12 cellular contexts compared by ENCODE assay signal in genomic region chr1:173603056-173603591, GRCh38. TPM values are rescaled to one million over a fixed set of nuclear protein-coding genes. Genes with fewer than 3 reads are reported as not detected.
DNase-seq lines count a peak whose midpoint lies in the region; ATAC-seq, FAIRE-seq and TF ChIP-seq lines count a peak whose summit lies in the region.
"Had no signal": no experiment of that assay in that cellular context is flagged by ENCODE, and none has a peak within 500 bp of the region (broad histone marks: within the 10 kb centered on the region; RNA-seq: fewer than 3 reads in every experiment).

TSS of gene SLC9C2 (minus strand) at chr1:173603072. CDS start at chr1:173601776, 1,296 bp downstream.

- H4K91ac ChIP-seq in mesenchymal stem cell (ENCODE audit: low read length): no peak within 1 kb of the TSS

- H3K4me2 ChIP-seq in A549 (no peak within 1 kb of the TSS), mesenchymal stem cell (ENCODE audit: low read length, poor library complexity, severe bottlenecking) (no peak within 1 kb of the TSS)

- H3K27ac ChIP-seq in A549 (no peak within 1 kb of the TSS), esophagus muscularis mucosa (replicated peaks in 1 of 4) (no peak within 1 kb of the TSS), mesenchymal stem cell (ENCODE audit: low read length, poor library complexity, severe bottlenecking) (no peak within 1 kb of the TSS)
- H3K27ac ChIP-seq: GM23248 had no signal

- H3K27me3 ChIP-seq in esophagus muscularis mucosa: no peaks in the 10 kb centered on the region
- no peaks in the 10 kb centered on the region for H3K27me3 ChIP-seq in mesenchymal stem cell (ENCODE audit: control insufficient read depth in 1 of 2, insufficient read depth in 1 of 2, low read length in 2 of 2)

- 58% methylated on average over 5 of the region's 5 CpGs for WGBS in A549 (ENCODE audit: missing lambda C conversion rate)
- 64% methylated on average over 5 of the region's 5 CpGs for WGBS in esophagus muscularis mucosa
- WGBS in mesenchymal stem cell: 56% methylated on average over 4 of the region's 5 CpGs

- no peaks in the 10 kb centered on the region for H3K9me3 ChIP-seq in A549
- no peaks in the 10 kb centered on the region for H3K9me3 ChIP-seq in esophagus muscularis mucosa
- no peaks in the 10 kb centered on the region for H3K9me3 ChIP-seq in mesenchymal stem cell (ENCODE audit: control insufficient read depth, low read length)

- no peaks in the 10 kb centered on the region for H3K79me1 ChIP-seq in mesenchymal stem cell (replicated peaks; ENCODE audit: low read length, poor library complexity, severe bottlenecking)

- H4K8ac ChIP-seq in mesenchymal stem cell (ENCODE audit: low read length): no peak within 1 kb of the TSS

- H3K4me1 ChIP-seq in A549 (no peaks in the 10 kb centered on the region), esophagus muscularis mucosa (no peaks in the 10 kb centered on the region), mesenchymal stem cell (ENCODE audit: control insufficient read depth, insufficient read depth, low read depth, low read length) (no peaks in the 10 kb centered on the region)

- POLR2A ChIA-PET in A549 (lab: Yijun Ruan, JAX): no interaction called here

- TF ChIP-seq EP300 in A549 (IDR thresholded peaks at IDR 0.05): no peak
- TF ChIP-seq EP300 in esophagus muscularis mucosa (IDR thresholded peaks at IDR 0.05): no peak

- no peak within 1 kb of the TSS for H2BK120ac ChIP-seq in mesenchymal stem cell (ENCODE audit: low read depth, low read length)

- no peak within 1 kb of the TSS for H3K23ac ChIP-seq in mesenchymal stem cell (ENCODE audit: low read length in 2 of 2)

- ATAC-seq in A549 (no peak), GM18870 (IDR thresholded peaks at IDR 0.05; ENCODE audit: unreplicated experiment) (no peak), GM21381 (IDR thresholded peaks at IDR 0.05; ENCODE audit: unreplicated experiment) (no peak), GM19351 (IDR thresholded peaks at IDR 0.05; ENCODE audit: unreplicated experiment) (no peak)

- no peak within 1 kb of the TSS for H3K14ac ChIP-seq in mesenchymal stem cell (ENCODE audit: low read length in 2 of 2)

- H3K4me3 ChIP-seq in A549 (no peak within 1 kb of the TSS), esophagus muscularis mucosa (peak within 1 kb of the TSS in 3 of 4 donors; percentile 9 to 25 (median 10)), mesenchymal stem cell (ENCODE audit: insufficient read depth in 1 of 2, low read depth in 1 of 2, low read length in 2 of 2) (peak within 1 kb of the TSS in 1 of 2 experiments; percentile 65)
- H3K4me3 ChIP-seq: GM23248 had no signal

- DNase-seq in A549 (ENCODE audit: low read depth in 1 of 2, low spot score in 1 of 2) (no peak), NCI-H226 (peak; percentile 83), esophagus muscularis mucosa (ENCODE audit: extremely low spot score) (no peak), mesenchymal stem cell (peak; percentile 15)
- DNase-seq in stimulated activated CD4-positive, alpha-beta T cell treated with anti-CD3 and anti-CD28 coated beads, Interleukin-4, amount 100 ng/mL, for 1 hour: no peak
- DNase-seq: activated CD4-positive, alpha-beta memory T cell treated with anti-CD3 and anti-CD28 coated beads for 36 hours; GM23248 had no signal

- intact Hi-C loops in esophagus muscularis mucosa (cut with DNase I): no loop called here

- peak within 1 kb of the TSS; percentile 56 for H2AFZ ChIP-seq in mesenchymal stem cell (ENCODE audit: low read depth, low read length)
- H2AFZ ChIP-seq: GM23248 had no signal

- no peak for FAIRE-seq in A549 (lab: Jason Lieb, UNC)
- FAIRE-seq: A204.1 had no signal

- TF ChIP-seq RAD21 in A549 (conservative IDR thresholded peaks at IDR 0.05 in 1 of 2, IDR thresholded peaks at IDR 0.05 in 1 of 2): no peak

- H3K4ac ChIP-seq in mesenchymal stem cell (ENCODE audit: low read depth in 1 of 2, low read length in 2 of 2): no peak within 1 kb of the TSS

- H3K36me3 ChIP-seq in esophagus muscularis mucosa: no peaks in the 10 kb centered on the region
- no peaks in the 10 kb centered on the region for H3K36me3 ChIP-seq in mesenchymal stem cell (ENCODE audit: control insufficient read depth in 1 of 2, insufficient read depth in 2 of 2, low read depth in 1 of 2, low read length in 2 of 2)

- H2BK5ac ChIP-seq in mesenchymal stem cell (ENCODE audit: low read depth, low read length, poor library complexity, severe bottlenecking): no peak within 1 kb of the TSS

- peak within 1 kb of the TSS; percentile 72 for H3K9ac ChIP-seq in mesenchymal stem cell (ENCODE audit: low read length)
- H3K9ac ChIP-seq: GM23248 had no signal

- no peak within 1 kb of the TSS for H2BK15ac ChIP-seq in mesenchymal stem cell (ENCODE audit: low read depth, poor library complexity, severe bottlenecking)

- H2BK12ac ChIP-seq in mesenchymal stem cell (ENCODE audit: low read length in 2 of 2): no peak within 1 kb of the TSS

- no peak within 1 kb of the TSS for H3K18ac ChIP-seq in mesenchymal stem cell (ENCODE audit: low read depth in 1 of 2, low read length in 2 of 2)

- TF ChIP-seq CTCF in A549 (IDR thresholded peaks at IDR 0.05): no peak
- no peak for TF ChIP-seq CTCF in esophagus muscularis mucosa (IDR thresholded peaks at IDR 0.05)

- CTCF ChIA-PET in A549 (lab: Yijun Ruan, JAX): no interaction called here

- H2AK5ac ChIP-seq in mesenchymal stem cell (ENCODE audit: low read length, severe bottlenecking): no peak within 1 kb of the TSS

- no peak for TF ChIP-seq POLR2A in A549 (IDR thresholded peaks at IDR 0.05; ENCODE audit: low read length)
- TF ChIP-seq POLR2A in esophagus muscularis mucosa (IDR thresholded peaks at IDR 0.05; ENCODE audit: low read depth): no peak

TF ChIP-seq in A549, 52 proteins besides CTCF, POLR2A, EP300 and RAD21:
- TF ChIP-seq CHD2 (IDR thresholded peaks at IDR 0.05; ENCODE audit: low read length, partially characterized antibody): no peak
- TF ChIP-seq, protein P1, sequence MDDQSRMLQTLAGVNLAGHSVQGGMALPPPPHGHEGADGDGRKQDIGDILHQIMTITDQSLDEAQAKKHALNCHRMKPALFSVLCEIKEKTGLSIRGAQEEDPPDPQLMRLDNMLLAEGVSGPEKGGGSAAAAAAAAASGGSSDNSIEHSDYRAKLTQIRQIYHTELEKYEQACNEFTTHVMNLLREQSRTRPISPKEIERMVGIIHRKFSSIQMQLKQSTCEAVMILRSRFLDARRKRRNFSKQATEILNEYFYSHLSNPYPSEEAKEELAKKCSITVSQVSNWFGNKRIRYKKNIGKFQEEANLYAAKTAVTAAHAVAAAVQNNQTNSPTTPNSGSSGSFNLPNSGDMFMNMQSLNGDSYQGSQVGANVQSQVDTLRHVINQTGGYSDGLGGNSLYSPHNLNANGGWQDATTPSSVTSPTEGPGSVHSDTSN (IDR thresholded peaks at IDR 0.05): no peak
- peak; percentile 82 for TF ChIP-seq MAFK (IDR thresholded peaks at IDR 0.05; ENCODE audit: partially characterized antibody)
- TF ChIP-seq KDM1A (IDR thresholded peaks at IDR 0.05; ENCODE audit: low read depth): no peak

RNA-seq across cellular contexts. Expression of gene SLC9C2, which starts in this region (rescaled TPM):
- polyA plus RNA-seq in A549 (2011; rRNA removed) (not detected in 2 replicates), A549 (2017; fragmentation: RNase III; extraction: RNeasy Plus Mini Kit Qiagen cat#74134 plus additional on column Dnase treatment) (not detected in 3 replicates)
- not detected in 2 replicates for polyA plus RNA-seq in A549 (2012; cell fraction: cytosol; rRNA removed)
- polyA plus RNA-seq in A549 (2012; cell fraction: nucleus; rRNA removed): not detected in 2 replicates
- not detected in 2 replicates for polyA minus RNA-seq in A549 (2011; rRNA and poly(A)+ RNA removed)
- total RNA-seq in esophagus muscularis mucosa: not detected
- polyA plus RNA-seq in mesenchymal stem cell (2013, experiment 1 of 2): not detected
- not detected for polyA plus RNA-seq in mesenchymal stem cell (2013, experiment 2 of 2)
- total RNA-seq: activated CD4-positive, alpha-beta memory T cell treated with anti-CD3 and anti-CD28 coated beads for 36 hours; GM23248; lung microvascular endothelial cell had no signal
- polyA plus RNA-seq: GM23248 had no signal

Comparison
In these comparisons a context has a peak if more than half of its experiments do, and no peak if none do; other contexts are left out.
1. DNase-seq: peak in NCI-H226 (single experiment) and mesenchymal stem cell (single experiment); none in A549 (0 of 2), esophagus muscularis mucosa (single experiment) and stimulated activated CD4-positive, alpha-beta T cell treated with anti-CD3 and anti-CD28 coated beads, Interleukin-4, amount 100 ng/mL, for 1 hour (single experiment).